28 cellular contexts compared by ENCODE assay signal in the genomic region with DNA sequence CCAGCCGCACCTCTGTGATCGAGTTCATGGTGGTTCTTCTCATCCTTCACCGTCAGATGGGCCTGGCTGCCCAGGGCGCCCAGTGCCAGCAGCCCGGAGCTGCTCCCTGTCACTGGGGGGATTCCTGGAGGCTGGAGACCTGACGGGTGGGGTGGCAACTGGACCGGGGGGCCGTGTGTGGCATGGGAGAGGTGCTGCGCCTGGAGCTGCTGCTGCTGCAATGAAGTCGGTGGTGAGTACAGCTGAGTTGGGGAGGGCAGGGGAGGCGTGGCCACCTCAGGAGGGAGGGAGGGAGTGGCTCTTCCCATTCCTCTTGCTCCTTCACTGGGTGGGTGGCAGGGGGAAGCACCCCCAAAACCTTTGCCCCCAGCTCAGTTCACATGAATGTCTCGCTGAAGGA.
"Had no signal": no experiment of that assay in that cellular context is flagged by ENCODE, and none has a peak within 500 bp of the region (broad histone marks: within the 10 kb centered on the region; RNA-seq: fewer than 3 reads in every experiment).

No MANE protein-coding gene starts in this region.

- H3K9me3 Mint-ChIP-seq: activated CD8-positive, alpha-beta T cell treated with anti-CD3 and anti-CD28 coated beads for 36 hours; activated naive CD4-positive, alpha-beta T cell treated with anti-CD3 and anti-CD28 coated beads, Interleukin-2, amount 50 U/mL, for 72 hours; central memory CD8-positive, alpha-beta T cell had no signal

- H3K9me3 ChIP-seq: SK-N-SH had no signal

- H3K27ac Mint-ChIP-seq: activated CD8-positive, alpha-beta T cell treated with anti-CD3 and anti-CD28 coated beads for 36 hours had no signal

- ATAC-seq: activated CD4-positive, CD25-positive, alpha-beta regulatory T cell treated with anti-CD3 and anti-CD28 coated beads, Interleukin-2, amount 50 U/mL, for 24 hours; activated CD8-positive, alpha-beta T cell treated with anti-CD3 and anti-CD28 coated beads for 36 hours; activated naive CD4-positive, alpha-beta T cell treated with anti-CD3 and anti-CD28 coated beads, Interleukin-2, amount 50 U/mL, for 72 hours; Panc1; Right ventricle myocardium inferior had no signal

- H3K9ac ChIP-seq: SK-N-SH had no signal

- H3K27me3 Mint-ChIP-seq: activated CD8-positive, alpha-beta T cell treated with anti-CD3 and anti-CD28 coated beads for 36 hours; central memory CD8-positive, alpha-beta T cell had no signal

- DNase-seq: activated CD4-positive, alpha-beta T cell treated with anti-CD3 and anti-CD28 coated beads for 4 hours; activated CD8-positive, alpha-beta memory T cell treated with anti-CD3 and anti-CD28 coated beads, Interleukin-2, amount 50 U/mL, for 4 hours; activated CD8-positive, alpha-beta T cell treated with anti-CD3 and anti-CD28 coated beads for 36 hours; activated effector memory CD4-positive, alpha-beta T cell treated with Interleukin-2 at 50 U/mL for 16 hours; activated naive CD4-positive, alpha-beta T cell treated with Interleukin-2 at 50 U/mL for 16 hours; activated T-cell treated with anti-CD3 and anti-CD28 coated beads, Interleukin-2, amount 50 U/mL, for 1 hour; amygdala; Karpas-422; MM.1S; NCI-H1105; NCI-H1436; NCI-H1694 treated with DMSO at 0.1 percent for 48 hours; NCI-H2029 treated with DMSO at 0.1 percent for 48 hours; NCI-H345; NCI-H510A; NCI-H69; NK-92 treated with Interleukin-12 subunit alpha and Interleukin-12 subunit beta, amount 100 ng/mL, for 24 hours; OCI-M1; RPMI8226; SK-N-SH; T-helper 1 cell; WERI-Rb-1 had no signal

- H3K4me2 ChIP-seq: SK-N-SH had no signal

- H3K4me3 Mint-ChIP-seq: activated CD8-positive, alpha-beta T cell treated with anti-CD3 and anti-CD28 coated beads for 36 hours; brain; central memory CD8-positive, alpha-beta T cell had no signal
